In the genomic region with DNA sequence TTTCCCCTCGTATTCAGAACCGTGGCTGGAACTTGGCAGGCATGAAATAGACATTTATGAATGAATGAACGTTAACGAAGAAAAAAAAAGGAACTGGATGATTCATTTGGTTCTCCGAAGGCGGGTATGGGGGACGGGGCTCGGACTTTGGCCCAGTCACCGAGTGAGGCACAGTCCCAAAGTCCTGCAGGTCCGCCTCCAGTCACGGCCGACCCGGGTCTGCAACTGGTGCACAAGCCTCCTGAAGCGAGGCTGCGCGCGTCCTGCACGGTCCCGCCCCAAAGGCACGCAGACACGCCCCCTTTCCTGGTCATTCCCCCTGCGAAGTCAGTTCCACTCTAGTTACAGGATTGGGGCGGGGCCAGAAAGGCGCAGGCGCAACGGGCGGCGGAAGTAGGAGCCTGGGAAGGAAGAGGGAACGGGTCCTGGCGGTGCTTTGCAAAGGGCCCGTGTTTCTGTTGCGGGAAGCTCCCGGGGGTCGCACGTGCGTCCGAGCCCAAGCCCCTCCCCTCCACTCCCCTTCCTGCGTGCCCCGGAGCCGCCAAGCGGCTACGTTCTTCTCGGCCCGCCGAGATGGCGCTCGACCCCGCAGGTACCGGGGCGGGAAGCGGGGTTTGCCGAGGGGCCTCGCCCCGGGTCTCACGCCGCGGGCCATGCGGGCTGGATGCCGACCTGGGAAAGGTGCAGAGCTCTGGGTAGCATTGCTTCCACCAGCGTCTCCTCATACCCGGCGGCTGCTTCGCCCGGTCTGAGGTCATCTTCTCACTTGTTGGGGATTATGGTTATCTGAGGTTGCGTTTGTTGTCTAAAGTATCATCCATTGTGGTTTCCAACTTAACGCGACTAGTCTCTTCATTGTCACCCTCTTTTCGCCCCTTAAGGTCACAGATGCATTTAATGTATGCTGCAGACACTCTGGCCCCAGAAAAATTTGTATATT, we compare ENCODE assay signal across 8 cellular contexts. TPM values are rescaled to one million over a fixed set of nuclear protein-coding genes. Genes with fewer than 3 reads are reported as not detected.
DNase-seq lines count a peak whose midpoint lies in the region; ATAC-seq, FAIRE-seq and TF ChIP-seq lines count a peak whose summit lies in the region.

Gene CMC1 (plus strand): TSS at position 399 of the 940 bp plus-strand sequence. CDS start 175 bp downstream, at position 574.

- H3K27ac ChIP-seq in HUES64 (ENCODE audit: low read depth, low read length) (peak within 1 kb of the TSS; percentile 70), OCI-LY1 (ENCODE audit: low read depth, low read length, poor library complexity, severe bottlenecking) (peak within 1 kb of the TSS; percentile 59)

- peak within 1 kb of the TSS; percentile 73 for H3K4me3 ChIP-seq in HUES64 (ENCODE audit: low read length)
- peak within 1 kb of the TSS; percentile 88 for H3K4me3 ChIP-seq in OCI-LY1 (ENCODE audit: low read depth, low read length, poor library complexity, severe bottlenecking)

- DNase-seq in Calu3 = peak; percentile 97
- peak; percentile 91 for DNase-seq in activated CD8-positive, alpha-beta memory T cell treated with anti-CD3 and anti-CD28 coated beads, Interleukin-2, amount 50 U/mL, for 4 hours
- peak; percentile 96 to 99 for DNase-seq in mesothelial cell of epicardium (ENCODE audit: low spot score in 2 of 2, unreplicated experiment in 2 of 2)
- peak; percentile 90 to 94 for DNase-seq in stimulated activated CD8-positive, alpha-beta memory T cell treated with anti-CD3 and anti-CD28 coated beads, Interleukin-15, amount 100 ng/mL, for 48 hours (ENCODE audit: low read depth in 2 of 2)

- H3K4me1 Mint-ChIP-seq in Calu3 (ENCODE audit: low read depth, unreplicated experiment) (peaks cover 33% of the 10 kb centered on the region), mesothelial cell of epicardium (peaks cover 18% of the 10 kb centered on the region)

- H3K27me3 ChIP-seq in HUES64 (ENCODE audit: insufficient read depth, low read length) (no peaks in the 10 kb centered on the region), OCI-LY1 (ENCODE audit: insufficient read depth, low read length) (no peaks in the 10 kb centered on the region)

- H3K9me2 ChIP-seq in OCI-LY1 (ENCODE audit: low read depth, low read length) = no peaks in the 10 kb centered on the region

- H3K27ac Mint-ChIP-seq in Calu3 (ENCODE audit: unreplicated experiment) (peak within 1 kb of the TSS; percentile 83), mesothelial cell of epicardium (peak within 1 kb of the TSS; percentile 93)

- peak; percentile 96 for ATAC-seq in GM21447 (IDR thresholded peaks at IDR 0.05; ENCODE audit: unreplicated experiment)

- peak; percentile 93 for FAIRE-seq in endometrium (lab: Jason Lieb, UNC)

- no peaks in the 10 kb centered on the region for H3K27me3 Mint-ChIP-seq in Calu3 (ENCODE audit: unreplicated experiment)
- peaks cover 2% of the 10 kb centered on the region for H3K27me3 Mint-ChIP-seq in mesothelial cell of epicardium (ENCODE audit: low read depth)

- WGBS in HUES64 = 2% methylated on average over 68 of the region's 68 CpGs

- TF ChIP-seq CTCF in Calu3 (IDR thresholded peaks at IDR 0.05; ENCODE audit: unreplicated experiment) = no peak
- peak; percentile 8; the same call in 1 of the 2 replicates for TF ChIP-seq CTCF in OCI-LY1 (IDR thresholded peaks at IDR 0.05; ENCODE audit: low read length)
- TF ChIP-seq CTCF in mesothelial cell of epicardium (IDR thresholded peaks at IDR 0.05; ENCODE audit: unreplicated experiment) = no peak

- H3K36me3 ChIP-seq in HUES64 (ENCODE audit: insufficient read depth, low read length) = no peaks in the 10 kb centered on the region
- H3K36me3 ChIP-seq in OCI-LY1 (ENCODE audit: insufficient read depth, low read length) = no peaks in the 10 kb centered on the region

- H4K20me1 ChIP-seq in OCI-LY1 (ENCODE audit: insufficient read depth, low read length) = no peaks in the 10 kb centered on the region

- H3K9ac ChIP-seq in HUES64 (ENCODE audit: low read depth, low read length) (peak within 1 kb of the TSS; percentile 85), OCI-LY1 (ENCODE audit: low read length) (peak within 1 kb of the TSS; percentile 94)

- H3F3A ChIP-seq in OCI-LY1 (ENCODE audit: insufficient read depth, low read length) = no peaks in the 10 kb centered on the region

- peaks cover 17% of the 10 kb centered on the region for H3K36me3 Mint-ChIP-seq in Calu3 (ENCODE audit: insufficient read depth, unreplicated experiment)
- H3K36me3 Mint-ChIP-seq in mesothelial cell of epicardium = no peaks in the 10 kb centered on the region

- H3K9me3 ChIP-seq in HUES64 (ENCODE audit: insufficient read depth, low read depth, low read length) (no peaks in the 10 kb centered on the region), OCI-LY1 (ENCODE audit: low read length) (no peaks in the 10 kb centered on the region)

- peak within 1 kb of the TSS; percentile 95 for H2AFZ ChIP-seq in OCI-LY1 (ENCODE audit: low read length)

- intact Hi-C loops in Calu3 (cut with micrococcal nuclease; ENCODE audit: unreplicated experiment) = no loop called here

- no peaks in the 10 kb centered on the region for H3K9me3 Mint-ChIP-seq in Calu3 (ENCODE audit: low read depth, unreplicated experiment)
- H3K9me3 Mint-ChIP-seq in mesothelial cell of epicardium = peaks cover 6% of the 10 kb centered on the region

- H3K4me1 ChIP-seq in HUES64 (ENCODE audit: insufficient read depth, low read length) (peaks cover 34% of the 10 kb centered on the region), OCI-LY1 (ENCODE audit: insufficient read depth, low read length, severe bottlenecking) (peaks cover 27% of the 10 kb centered on the region)

- CTCF ChIA-PET in Calu3 (lab: Charles Lee) = no interaction called here

- peak within 1 kb of the TSS; percentile 91 for H3K4me2 ChIP-seq in OCI-LY1 (ENCODE audit: low read length)

- no TSS peak for BruUV-seq in Calu3 (replicated peaks; lab: Mats Ljungman, UMichigan)

- peaks cover 34% of the 10 kb centered on the region for H3K79me2 ChIP-seq in OCI-LY1 (ENCODE audit: insufficient read depth, low read length)

- H3K4me3 Mint-ChIP-seq in Calu3 (ENCODE audit: low read depth, unreplicated experiment) (peak within 1 kb of the TSS; percentile 85), mesothelial cell of epicardium (peak within 1 kb of the TSS; percentile 89)

RNA-seq across cellular contexts. Expression of gene CMC1, which starts in this region (rescaled TPM):
- total RNA-seq in Calu3 (2022) = 24.3 and 32.0 TPM in 2 replicates
- polyA plus RNA-seq in HUES64 (2013, experiment 1 of 2) = 39.4 TPM
- 49.3 TPM for polyA plus RNA-seq in HUES64 (2013, experiment 2 of 2)
- total RNA-seq in mesothelial cell of epicardium = 12.1 to 15.9 TPM (median 13.4 TPM) in 3 replicates

Comparison
In these comparisons a context has a peak if more than half of its experiments do, and no peak if none do; other contexts are left out.
1. Peak in every context shown above with its lines: DNase-seq, ATAC-seq, H3K4me3 ChIP-seq and H3K27ac ChIP-seq.